In the genomic region with DNA sequence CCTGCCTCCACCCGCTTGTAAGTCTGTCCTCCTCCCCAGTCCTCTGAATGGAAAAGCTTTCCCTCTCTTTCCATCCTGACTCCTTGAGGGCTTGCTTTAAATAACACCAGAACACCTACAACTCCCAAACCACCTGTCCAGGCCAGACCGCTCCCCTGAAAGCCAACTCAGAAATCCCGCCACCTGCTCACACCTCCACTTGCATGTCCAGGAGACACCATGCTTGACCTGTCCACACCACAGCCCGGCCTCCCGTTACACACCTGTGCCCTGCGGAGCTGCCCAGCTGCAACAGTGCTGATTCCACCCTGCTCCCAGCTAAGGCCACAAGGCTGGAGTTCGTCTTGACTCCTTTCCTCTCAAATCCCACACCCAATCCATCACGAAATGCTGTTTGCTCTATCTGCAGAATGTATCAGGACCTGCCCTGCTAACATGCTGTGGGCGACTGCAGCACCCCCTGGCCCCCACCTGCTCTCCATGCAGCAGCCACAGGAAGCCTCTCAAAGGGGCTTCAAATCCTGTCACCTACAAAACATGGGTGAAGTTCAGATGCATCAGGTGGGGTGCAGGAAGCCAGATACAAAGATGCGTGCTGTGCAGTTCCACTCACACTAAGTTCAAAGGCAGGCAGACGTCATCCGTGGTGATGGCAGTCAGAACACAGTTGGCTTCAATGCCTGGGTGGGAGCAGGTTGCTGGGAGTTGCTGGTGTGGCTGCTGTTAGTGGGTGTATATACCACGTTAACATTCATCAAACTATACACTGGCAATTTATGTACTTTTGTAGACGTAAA, we compare ENCODE assay signal across 15 cellular contexts.
DNase-seq lines count a peak whose midpoint lies in the region; ATAC-seq and TF ChIP-seq lines count a peak whose summit lies in the region.
"Had no signal": no experiment of that assay in that cellular context is flagged by ENCODE, and none has a peak within 500 bp of the region (broad histone marks: within the 10 kb centered on the region; RNA-seq: fewer than 3 reads in every experiment).

No MANE protein-coding gene starts in this region.

- CTCF ChIA-PET in CD8-positive, alpha-beta T cell (lab: Charles Lee): no interaction called here
- CTCF ChIA-PET in WTC11 (lab: Charles Lee): no interaction called here

- no peak overlapping the region for H2BK12ac ChIP-seq in mesenchymal stem cell (ENCODE audit: low read length in 2 of 2)

- TF ChIP-seq EP300 in sigmoid colon (IDR thresholded peaks at IDR 0.05): no peak

- no peaks in the 10 kb centered on the region for H3K9me3 ChIP-seq in CD8-positive, alpha-beta T cell (ENCODE audit: low read length)
- H3K9me3 ChIP-seq in mesenchymal stem cell (ENCODE audit: control insufficient read depth, low read length): peaks cover 7% of the 10 kb centered on the region
- no peaks in the 10 kb centered on the region for H3K9me3 ChIP-seq in sigmoid colon

- H4K91ac ChIP-seq in mesenchymal stem cell (ENCODE audit: low read length): peak overlapping the region; percentile 72

- ATAC-seq in CD8-positive, alpha-beta T cell: peak; percentile 64
- ATAC-seq in WTC11: no peak
- ATAC-seq: GM23338 had no signal

- H3K27ac ChIP-seq in CD8-positive, alpha-beta T cell (ENCODE audit: low read depth, low read length): no peak overlapping the region
- H3K27ac ChIP-seq in mesenchymal stem cell (ENCODE audit: low read length, poor library complexity, severe bottlenecking) (no peak overlapping the region), sigmoid colon (peak overlapping the region; percentile 69 to 73 (median 71)), substantia nigra (ENCODE audit: low read depth, low read length, poor library complexity, severe bottlenecking) (no peak overlapping the region)
- H3K27ac ChIP-seq: BLaER1, PC-9 had no signal

- TF ChIP-seq POLR2A in sigmoid colon (IDR thresholded peaks at IDR 0.05): no peak

- no peak overlapping the region for H3K14ac ChIP-seq in mesenchymal stem cell (ENCODE audit: low read length in 2 of 2)

- no peak overlapping the region for H3K4me3 ChIP-seq in CD8-positive, alpha-beta T cell (ENCODE audit: low read depth, low read length)
- no peak overlapping the region for H3K4me3 ChIP-seq in mesenchymal stem cell (ENCODE audit: insufficient read depth in 1 of 2, low read depth in 1 of 2, low read length in 2 of 2)
- no peak overlapping the region for H3K4me3 ChIP-seq in sigmoid colon
- H3K4me3 ChIP-seq: BLaER1, GM23338, PC-9 had no signal

- H2BK15ac ChIP-seq in mesenchymal stem cell (ENCODE audit: low read depth, poor library complexity, severe bottlenecking): no peak overlapping the region

- H4K8ac ChIP-seq in mesenchymal stem cell (ENCODE audit: low read length): peak overlapping the region; percentile 32

- H3K27ac Mint-ChIP-seq in CD8-positive, alpha-beta T cell: no peak overlapping the region
- H3K27ac Mint-ChIP-seq in WTC11: 0 out of 2 replicates have a peak overlapping the region, but pooled peaks have one; percentile 12
- H3K27ac Mint-ChIP-seq: GM23338 had no signal

- POLR2A ChIA-PET in CD8-positive, alpha-beta T cell (lab: Charles Lee): no interaction called here
- POLR2A ChIA-PET in WTC11 (lab: Charles Lee): no interaction called here

- no peak overlapping the region for H2BK5ac ChIP-seq in mesenchymal stem cell (ENCODE audit: low read depth, low read length, poor library complexity, severe bottlenecking)

- 95% methylated on average over 12 of the region's 14 CpGs for WGBS in mesenchymal stem cell
- WGBS in sigmoid colon, 2 donors: 87 to 91% methylated on average over 14 of the region's 14 CpGs

- intact Hi-C loops in CD8-positive, alpha-beta T cell (cut with DNase I, micrococcal nuclease): no loop called here
- intact Hi-C loops in sigmoid colon (cut with DNase I): loop anchor here (5.0 kb wide), 1 partner anchor 88 kb away; no protein-coding TSS in a partner anchor

- H3K36me3 Mint-ChIP-seq in CD8-positive, alpha-beta T cell: no peaks in the 10 kb centered on the region
- H3K36me3 Mint-ChIP-seq in WTC11: peaks cover 25% of the 10 kb centered on the region

- H2BK120ac ChIP-seq in mesenchymal stem cell (ENCODE audit: low read depth, low read length): no peak overlapping the region

- peaks cover 21% of the 10 kb centered on the region for H3K4me1 ChIP-seq in CD8-positive, alpha-beta T cell (ENCODE audit: insufficient read depth, low read length)
- H3K4me1 ChIP-seq in mesenchymal stem cell (ENCODE audit: control insufficient read depth, insufficient read depth, low read depth, low read length) (peaks cover 1% of the 10 kb centered on the region), sigmoid colon (peaks cover 0 to 58% (median 49%) of the 10 kb centered on the region in 4 donors)

- no peak overlapping the region for H2AFZ ChIP-seq in mesenchymal stem cell (ENCODE audit: low read depth, low read length)
- H2AFZ ChIP-seq: GM23338, PC-9 had no signal

- H3K4me3 Mint-ChIP-seq in CD8-positive, alpha-beta T cell: no peak overlapping the region
- H3K4me3 Mint-ChIP-seq in WTC11: no peak overlapping the region
- H3K4me3 Mint-ChIP-seq: CD8-positive, alpha-beta memory T cell; GM23338 had no signal

- TF ChIP-seq CTCF in CD8-positive, alpha-beta T cell (IDR thresholded peaks at IDR 0.05): no peak
- TF ChIP-seq CTCF in WTC11 (IDR thresholded peaks at IDR 0.05): no peak
- TF ChIP-seq CTCF in sigmoid colon (IDR thresholded peaks at IDR 0.05): no peak

- H3K79me1 ChIP-seq in mesenchymal stem cell (replicated peaks; ENCODE audit: low read length, poor library complexity, severe bottlenecking): peaks cover 29% of the 10 kb centered on the region

- peak in 1 of 7 experiments; percentile 51 for DNase-seq in CD8-positive, alpha-beta T cell
- DNase-seq in WTC11 (ENCODE audit: low spot score) (no peak), mesenchymal stem cell (no peak), sigmoid colon (peak; percentile 65), NCI-H748 (lab: John Stamatoyannopoulos, UW; ENCODE audit: unreplicated experiment) (no peak), substantia nigra (lab: John Stamatoyannopoulos, UW) (no peak)
- DNase-seq in activated CD4-positive, alpha-beta T cell treated with anti-CD3 and anti-CD28 coated beads for 4 hours: no peak
- DNase-seq: DMS79, KG1, NCI-H1436 treated with DMSO at 0.1 percent for 48 hours, NCI-H2029 treated with DMSO at 0.1 percent for 48 hours, PC-9 had no signal

- no peak overlapping the region for H3K9ac ChIP-seq in mesenchymal stem cell (ENCODE audit: low read length)
- H3K9ac ChIP-seq: BLaER1 had no signal

- H3K9me3 Mint-ChIP-seq in CD8-positive, alpha-beta T cell: peaks cover 6% of the 10 kb centered on the region
- peaks cover 22% of the 10 kb centered on the region for H3K9me3 Mint-ChIP-seq in WTC11

- H3K27me3 ChIP-seq in CD8-positive, alpha-beta T cell (ENCODE audit: insufficient read depth, low read length): no peaks in the 10 kb centered on the region
- H3K27me3 ChIP-seq in mesenchymal stem cell (ENCODE audit: control insufficient read depth in 1 of 2, insufficient read depth in 1 of 2, low read length in 2 of 2) (no peaks in the 10 kb centered on the region), sigmoid colon (no peaks in the 10 kb centered on the region)
- H3K27me3 ChIP-seq: BLaER1 had no signal

- no peak overlapping the region for H3K4me2 ChIP-seq in mesenchymal stem cell (ENCODE audit: low read length, poor library complexity, severe bottlenecking)
- H3K4me2 ChIP-seq: BLaER1, GM23338, PC-9 had no signal

- no peaks in the 10 kb centered on the region for H3K36me3 ChIP-seq in CD8-positive, alpha-beta T cell (ENCODE audit: insufficient read depth, low read length)
- H3K36me3 ChIP-seq in mesenchymal stem cell (ENCODE audit: control insufficient read depth in 1 of 2, insufficient read depth in 2 of 2, low read depth in 1 of 2, low read length in 2 of 2) (peaks cover 0 to 10% of the 10 kb centered on the region in 2 experiments), sigmoid colon (no peaks in the 10 kb centered on the region)
- H3K36me3 ChIP-seq: BLaER1 had no signal

- no peak overlapping the region for H2AK5ac ChIP-seq in mesenchymal stem cell (ENCODE audit: low read length, severe bottlenecking)

- no peak overlapping the region for H3K23ac ChIP-seq in mesenchymal stem cell (ENCODE audit: low read length in 2 of 2)

- peaks cover 27% of the 10 kb centered on the region for H3K27me3 Mint-ChIP-seq in CD8-positive, alpha-beta T cell (ENCODE audit: low read depth)
- H3K27me3 Mint-ChIP-seq in WTC11 (ENCODE audit: low read depth): no peaks in the 10 kb centered on the region

- no peak overlapping the region for H3K4ac ChIP-seq in mesenchymal stem cell (ENCODE audit: low read depth in 1 of 2, low read length in 2 of 2)

- H3K4me1 Mint-ChIP-seq in CD8-positive, alpha-beta T cell (ENCODE audit: low read depth): peaks cover 25% of the 10 kb centered on the region
- peaks cover 19% of the 10 kb centered on the region for H3K4me1 Mint-ChIP-seq in WTC11

- no peak overlapping the region for H3K18ac ChIP-seq in mesenchymal stem cell (ENCODE audit: low read depth in 1 of 2, low read length in 2 of 2)

TF ChIP-seq in WTC11, 78 proteins besides CTCF, POLR2A, EP300 and RAD21 (continues in another document):
- no peak for TF ChIP-seq CREM (CRISPR knock-in tag; IDR thresholded peaks at IDR 0.05)
- no peak for TF ChIP-seq EMX1 (CRISPR knock-in tag; IDR thresholded peaks at IDR 0.05)
- TF ChIP-seq, protein P1, sequence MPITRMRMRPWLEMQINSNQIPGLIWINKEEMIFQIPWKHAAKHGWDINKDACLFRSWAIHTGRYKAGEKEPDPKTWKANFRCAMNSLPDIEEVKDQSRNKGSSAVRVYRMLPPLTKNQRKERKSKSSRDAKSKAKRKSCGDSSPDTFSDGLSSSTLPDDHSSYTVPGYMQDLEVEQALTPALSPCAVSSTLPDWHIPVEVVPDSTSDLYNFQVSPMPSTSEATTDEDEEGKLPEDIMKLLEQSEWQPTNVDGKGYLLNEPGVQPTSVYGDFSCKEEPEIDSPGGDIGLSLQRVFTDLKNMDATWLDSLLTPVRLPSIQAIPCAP (CRISPR knock-in tag; IDR thresholded peaks at IDR 0.05): no peak
- TF ChIP-seq TP53 (CRISPR knock-in tag; IDR thresholded peaks at IDR 0.05): no peak
- TF ChIP-seq, protein P2, sequence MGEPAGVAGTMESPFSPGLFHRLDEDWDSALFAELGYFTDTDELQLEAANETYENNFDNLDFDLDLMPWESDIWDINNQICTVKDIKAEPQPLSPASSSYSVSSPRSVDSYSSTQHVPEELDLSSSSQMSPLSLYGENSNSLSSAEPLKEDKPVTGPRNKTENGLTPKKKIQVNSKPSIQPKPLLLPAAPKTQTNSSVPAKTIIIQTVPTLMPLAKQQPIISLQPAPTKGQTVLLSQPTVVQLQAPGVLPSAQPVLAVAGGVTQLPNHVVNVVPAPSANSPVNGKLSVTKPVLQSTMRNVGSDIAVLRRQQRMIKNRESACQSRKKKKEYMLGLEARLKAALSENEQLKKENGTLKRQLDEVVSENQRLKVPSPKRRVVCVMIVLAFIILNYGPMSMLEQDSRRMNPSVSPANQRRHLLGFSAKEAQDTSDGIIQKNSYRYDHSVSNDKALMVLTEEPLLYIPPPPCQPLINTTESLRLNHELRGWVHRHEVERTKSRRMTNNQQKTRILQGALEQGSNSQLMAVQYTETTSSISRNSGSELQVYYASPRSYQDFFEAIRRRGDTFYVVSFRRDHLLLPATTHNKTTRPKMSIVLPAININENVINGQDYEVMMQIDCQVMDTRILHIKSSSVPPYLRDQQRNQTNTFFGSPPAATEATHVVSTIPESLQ (CRISPR knock-in tag; IDR thresholded peaks at IDR 0.05): no peak

Comparison
In these comparisons a context has a peak if more than half of its experiments do, and no peak if none do; other contexts are left out.
1. H3K27ac ChIP-seq: peak in sigmoid colon (4 of 4); none in CD8-positive, alpha-beta T cell (single experiment), mesenchymal stem cell (single experiment) and substantia nigra (single experiment).